Comparison of ENCODE assay signal across 27 cellular contexts in genomic region chr2:240551288-240551687, GRCh38. TPM values are rescaled to one million over a fixed set of nuclear protein-coding genes. Genes with fewer than 3 reads are reported as not detected.
A peak's percentile ranks its signal among the peaks of the same experiment; 100 is the strongest.
DNase-seq lines count a peak whose midpoint lies in the region; ATAC-seq, FAIRE-seq and TF ChIP-seq lines count a peak whose summit lies in the region.
"Had no signal": no experiment of that assay in that cellular context is flagged by ENCODE, and none has a peak within 500 bp of the region (broad histone marks: within the 10 kb centered on the region; RNA-seq: fewer than 3 reads in every experiment).

No MANE protein-coding gene starts in this region.

- 0 out of 2 replicates have a peak overlapping the region, but pooled peaks have one; percentile 13 for H3K4me2 ChIP-seq in GM12878 (ENCODE audit: control insufficient read depth, insufficient read depth)

- H3K4me3 Mint-ChIP-seq in activated CD4-positive, alpha-beta T cell treated with anti-CD3 and anti-CD28 coated beads, Interleukin-2, amount 10 ng/mL, durations not matched to agents 24 days and 14 days: no peak overlapping the region
- H3K4me3 Mint-ChIP-seq in naive B cell: peak overlapping the region in 2 of 8 donors; percentile 49 to 73
- H3K4me3 Mint-ChIP-seq: CD4-positive, alpha-beta T cell had no signal

- RAD21 ChIA-PET in GM12878 (lab: Charles Lee; ENCODE audit: unreplicated experiment): interaction anchor here (1.7 to 2.2 kb wide), 2 partner anchors 14 to 37 kb away, joined by 5 to 17 read pairs; no protein-coding TSS in a partner anchor

- POLR2A ChIA-PET in GM12878 (lab: Charles Lee) (interaction anchor here (0.8 to 1.7 kb wide), 3 partner anchors 13 to 34 kb away, joined by 3 to 7 read pairs (median 4); no protein-coding TSS in a partner anchor), GM10248 (lab: Yijun Ruan, JAX) (interaction anchor here (0.6 kb wide), 1 partner anchor 15 kb away, joined by 3 read pairs; no protein-coding TSS in a partner anchor)

- no peak for TF ChIP-seq POLR2A in GM12878 (IDR thresholded peaks at IDR 0.05; ENCODE audit: low read depth, low read length)
- no peak for TF ChIP-seq POLR2A in thyroid gland (IDR thresholded peaks at IDR 0.05)

- peak; percentile 34 for DNase-seq in activated CD4-positive, alpha-beta T cell treated with anti-CD3 and anti-CD28 coated beads, Interleukin-2, amount 10 ng/mL, durations not matched to agents 24 days and 14 days
- no peak for DNase-seq in activated CD4-positive, alpha-beta T cell treated with anti-CD3 and anti-CD28 coated beads for 48 hours
- DNase-seq in GM12878 (ENCODE audit: low read depth, low spot score): no peak
- no peak for DNase-seq in naive B cell
- DNase-seq in thyroid gland: no peak
- DNase-seq in stimulated activated CD4-positive, alpha-beta T cell treated with anti-CD3 and anti-CD28 coated beads, Interleukin-4, amount 100 ng/mL, for 24 hours: no peak
- DNase-seq in A172 (ENCODE audit: low spot score): no peak
- no peak for DNase-seq in GM10248 (ENCODE audit: extremely low spot score)
- DNase-seq: ACHN; CD4-positive, alpha-beta T cell; COR-L47; EL; GDM1; KBM-7; MG63; NCI-H1694; NCI-H2029 treated with DMSO at 0.1 percent for 48 hours; NCI-H446 treated with DMSO at 0.1 percent for 48 hours; NCI-H526; NCI-H82; NK-92 treated with Interleukin-12 subunit alpha and Interleukin-12 subunit beta, amount 100 ng/mL, for 24 hours; SHP77 had no signal

- no peak for FAIRE-seq in GM12878 (lab: Jason Lieb, UNC)
- FAIRE-seq: GM12892, GM19239 had no signal

- H3K27ac ChIP-seq in GM12878 (ENCODE audit: control insufficient read depth, insufficient read depth): peak overlapping the region; percentile 46
- peak overlapping the region in 2 of 3 donors; percentile 37 to 57 for H3K27ac ChIP-seq in thyroid gland
- H3K27ac ChIP-seq: 22Rv1, RWPE1 had no signal

- SMC1A ChIA-PET in GM12878 (lab: Charles Lee; ENCODE audit: uncharacterized antibody, unreplicated experiment): interaction anchor here (0.6 to 2.3 kb wide), 7 partner anchors 12 to 104 kb away, joined by 3 to 12 read pairs (median 3); no protein-coding TSS in a partner anchor

- H3K4me1 Mint-ChIP-seq in activated CD4-positive, alpha-beta T cell treated with anti-CD3 and anti-CD28 coated beads, Interleukin-2, amount 10 ng/mL, durations not matched to agents 24 days and 14 days: peaks cover 2% of the 10 kb centered on the region
- H3K4me1 Mint-ChIP-seq in naive B cell: peaks cover 21 to 33% (median 24%) of the 10 kb centered on the region in 3 donors

- CTCF ChIA-PET in GM12878 (lab: Yijun Ruan, JAX): interaction anchor here (1.0 to 1.9 kb wide), 4 partner anchors 9 to 37 kb away, joined by 3 to 6 read pairs (median 4); partner anchors contain the start of gene DUSP28
- CTCF ChIA-PET in GM10248 (lab: Yijun Ruan, JAX): interaction anchor here (0.9 to 3.0 kb wide), 3 partner anchors 15 to 68 kb away, joined by 3 to 15 read pairs (median 13); no protein-coding TSS in a partner anchor

- H3K9ac ChIP-seq in GM12878 (ENCODE audit: control insufficient read depth, insufficient read depth, low read length): no peak overlapping the region

- no peak overlapping the region for H3K27ac Mint-ChIP-seq in activated CD4-positive, alpha-beta T cell treated with anti-CD3 and anti-CD28 coated beads, Interleukin-2, amount 10 ng/mL, durations not matched to agents 24 days and 14 days
- peak overlapping the region; percentile 39 to 92 (median 77) for H3K27ac Mint-ChIP-seq in naive B cell
- H3K27ac Mint-ChIP-seq: CD4-positive, alpha-beta T cell had no signal

- H3K9me3 ChIP-seq in GM12878 (replicated peaks; ENCODE audit: control insufficient read depth, insufficient read depth, low read length): no peaks in the 10 kb centered on the region; the same call in 2 of the 3 replicates
- no peaks in the 10 kb centered on the region for H3K9me3 ChIP-seq in thyroid gland

- WGBS in GM12878 (ENCODE audit: insufficient coverage, insufficient replicate concordance, low lambda C conversion rate, missing lambda C conversion rate): 99% methylated on average over 4 of the region's 4 CpGs
- WGBS in thyroid gland, 2 donors: 79 to 98% methylated on average over 4 of the region's 4 CpGs

- H3K27me3 ChIP-seq in GM12878 (replicated peaks in 1 of 2; ENCODE audit: control insufficient read depth in 2 of 2, insufficient read depth in 2 of 2, low read length in 1 of 2) (no peaks in the 10 kb centered on the region), thyroid gland (no peaks in the 10 kb centered on the region)
- H3K27me3 ChIP-seq: MG63 had no signal

- no TSS peak for BruUV-seq in GM12878 (replicated peaks; lab: Mats Ljungman, UMichigan)

- H3K4me3 ChIP-seq in GM12878: no peak overlapping the region
- H3K4me3 ChIP-seq in thyroid gland (replicated peaks in 1 of 3): no peak overlapping the region
- H3K4me3 ChIP-seq: MG63 had no signal

- peaks cover 46% of the 10 kb centered on the region for H3K36me3 Mint-ChIP-seq in activated CD4-positive, alpha-beta T cell treated with anti-CD3 and anti-CD28 coated beads, Interleukin-2, amount 10 ng/mL, durations not matched to agents 24 days and 14 days (ENCODE audit: low read depth)
- H3K36me3 Mint-ChIP-seq in naive B cell: peaks cover 0 to 8% of the 10 kb centered on the region in 2 donors

- intact Hi-C loops in activated CD4-positive, alpha-beta T cell treated with anti-CD3 and anti-CD28 coated beads, Interleukin-2, amount 10 ng/mL, durations not matched to agents 24 days and 14 days (cut with micrococcal nuclease): no loop called here
- intact Hi-C loops in GM12878 (cut with micrococcal nuclease; ENCODE audit: unreplicated experiment): no loop called here
- intact Hi-C loops in thyroid gland (cut with DNase I): no loop called here

- no peaks in the 10 kb centered on the region for H3K27me3 Mint-ChIP-seq in activated CD4-positive, alpha-beta T cell treated with anti-CD3 and anti-CD28 coated beads, Interleukin-2, amount 10 ng/mL, durations not matched to agents 24 days and 14 days
- H3K27me3 Mint-ChIP-seq in naive B cell: no peaks in the 10 kb centered on the region
- H3K27me3 Mint-ChIP-seq: CD4-positive, alpha-beta T cell had no signal

- H3K9me3 Mint-ChIP-seq in activated CD4-positive, alpha-beta T cell treated with anti-CD3 and anti-CD28 coated beads, Interleukin-2, amount 10 ng/mL, durations not matched to agents 24 days and 14 days: peaks cover 7% of the 10 kb centered on the region
- no peaks in the 10 kb centered on the region for H3K9me3 Mint-ChIP-seq in naive B cell
- H3K9me3 Mint-ChIP-seq: CD4-positive, alpha-beta T cell had no signal

- ATAC-seq in GM12878 (no peak), naive B cell (ENCODE audit: low read depth in 2 of 2) (no peak)
- ATAC-seq: HCT116 had no signal

- H3K4me1 ChIP-seq in GM12878 (ENCODE audit: control insufficient read depth, insufficient read depth, low read length) (peaks cover 15% of the 10 kb centered on the region; the same call in 1 of the 2 replicates), thyroid gland (peaks cover 6 to 12% of the 10 kb centered on the region in 2 donors)

- no peaks in the 10 kb centered on the region; the same call in none of the 2 replicates for H3K79me2 ChIP-seq in GM12878 (ENCODE audit: control insufficient read depth, insufficient read depth, low read length)

- H4K20me1 ChIP-seq in GM12878 (ENCODE audit: control insufficient read depth, insufficient read depth): no peaks in the 10 kb centered on the region

- no peak for TF ChIP-seq EP300 in GM12878 (IDR thresholded peaks at IDR 0.05; ENCODE audit: borderline replicate concordance in 1 of 2, control insufficient read depth in 1 of 2, low read depth in 2 of 2, low read length in 2 of 2)

- no peak for TF ChIP-seq CTCF in GM12878 (IDR thresholded peaks at IDR 0.05 in 2 of 3, conservative IDR thresholded peaks at IDR 0.05 in 1 of 3; ENCODE audit: control insufficient read depth in 2 of 3, extremely low read depth in 1 of 3, insufficient read depth in 1 of 3, low read depth in 3 of 3, low read length in 3 of 3)
- no peak for TF ChIP-seq CTCF in thyroid gland (IDR thresholded peaks at IDR 0.05)
- TF ChIP-seq CTCF in GM10248 (IDR thresholded peaks at IDR 0.05; ENCODE audit: control extremely low read depth, extremely low read depth, low read depth, missing control alignments): no peak

- no peak for TF ChIP-seq RAD21 in GM12878 (IDR thresholded peaks at IDR 0.05; ENCODE audit: insufficient read depth, low read depth, low read length)

- H2AFZ ChIP-seq in GM12878 (ENCODE audit: control insufficient read depth, low read depth, low read length): no peak overlapping the region

- in situ Hi-C loops in GM12878 (cut with MboI): no loop called here

- H3K36me3 ChIP-seq in GM12878 (ENCODE audit: control insufficient read depth in 2 of 2, insufficient read depth in 2 of 2, low read length in 1 of 2) (peaks cover 0 to 11% of the 10 kb centered on the region in 2 experiments; a peak in 1 of 4 replicates), thyroid gland (no peaks in the 10 kb centered on the region)

RNA-seq across cellular contexts. Expression of gene ANKMY1, which starts 6.5 kb away (rescaled TPM):
- total RNA-seq in activated CD4-positive, alpha-beta T cell treated with anti-CD3 and anti-CD28 coated beads, Interleukin-2, amount 10 ng/mL, durations not matched to agents 24 days and 14 days: 24.8 and 26.7 TPM in 2 replicates
- total RNA-seq in GM12878 (2013; cell fraction: nucleolus; rRNA removed): 30.8 and 36.5 TPM in 2 replicates
- 8.4 and 11.5 TPM in 2 replicates for total RNA-seq in GM12878 (2014; rRNA removed)
- 9.6 and 10.7 TPM in 2 replicates for total RNA-seq in GM12878 (2014; rRNA removed; fragmentation: Illumina TruSeq; extraction: Trizol)
- total RNA-seq in GM12878 (2021): 15.3 and 19.6 TPM in 2 replicates
- polyA plus RNA-seq in GM12878 (2011; ENCODE audit: low read depth): 5.1 TPM
- 5.8 and 7.3 TPM in 2 replicates for polyA plus RNA-seq in GM12878 (2011; rRNA removed)
- 9.3 and 9.6 TPM in 2 replicates for polyA plus RNA-seq in GM12878 (2011; cell fraction: cytosol; rRNA removed)
- 17.5 and 21.5 TPM in 2 replicates for polyA plus RNA-seq in GM12878 (2011; cell fraction: nucleus; rRNA removed)
- polyA plus RNA-seq in GM12878 (2012): 9.4 and 9.8 TPM in 2 replicates
- 9.0 and 15.1 TPM in 2 replicates for polyA plus RNA-seq in GM12878 (2014; fragmentation: Illumina TruSeq; extraction: Trizol)
- 1 to 10 TPM; 1.1 to 2.4 TPM for polyA plus RNA-seq in GM12878 (2014; fragmentation: Nextera tagmentation; extraction: Ambion mirVana)
- polyA plus RNA-seq in GM12878 (2014; rRNA removed): 11.6 and 13.8 TPM in 2 replicates
- polyA plus RNA-seq in GM12878 (2016; fragmentation: Nextera tagmentation; extraction: Ambion mirVana): 10 to 100 TPM; 10.3 to 11.5 TPM
- polyA minus RNA-seq in GM12878 (2011; rRNA and poly(A)+ RNA removed): 12.7 and 18.9 TPM in 2 replicates
- polyA minus RNA-seq in GM12878 (2011; cell fraction: cytosol; rRNA and poly(A)+ RNA removed): 6.4 and 8.2 TPM in 2 replicates
- polyA minus RNA-seq in GM12878 (2011; cell fraction: nucleus; rRNA and poly(A)+ RNA removed): 13.8 and 23.8 TPM in 2 replicates
- polyA plus RNA-seq in naive B cell (ENCODE audit: low read depth in 6 of 6): 10 to 100 TPM in 2 of 6 donors, 1 to 10 TPM in 4; 5.8 to 21.1 (median 8.9) TPM
- 10 to 100 TPM; 17.4 to 24.7 (median 21.0) TPM for total RNA-seq in thyroid gland
- 8.0 and 8.9 TPM in 2 replicates for total RNA-seq in A172 (2014; rRNA removed; shearing (Covaris generic))

RNA-seq across cellular contexts. Expression of gene DUSP28, which starts 8.9 kb away (rescaled TPM):
- total RNA-seq in activated CD4-positive, alpha-beta T cell treated with anti-CD3 and anti-CD28 coated beads, Interleukin-2, amount 10 ng/mL, durations not matched to agents 24 days and 14 days: 6.3 and 7.9 TPM in 2 replicates
- 10.4 and 11.4 TPM in 2 replicates for total RNA-seq in GM12878 (2013; cell fraction: nucleolus; rRNA removed)
- total RNA-seq in GM12878 (2014; rRNA removed): 8.2 and 8.6 TPM in 2 replicates
- total RNA-seq in GM12878 (2014; rRNA removed; fragmentation: Illumina TruSeq; extraction: Trizol): 3.4 and 3.6 TPM in 2 replicates
- 4.8 and 5.2 TPM in 2 replicates for total RNA-seq in GM12878 (2021)
- 3.1 TPM for polyA plus RNA-seq in GM12878 (2011; ENCODE audit: low read depth)
- polyA plus RNA-seq in GM12878 (2011; rRNA removed): 9.5 and 11.0 TPM in 2 replicates
- 6.3 and 6.4 TPM in 2 replicates for polyA plus RNA-seq in GM12878 (2011; cell fraction: cytosol; rRNA removed)
- 3.7 and 5.9 TPM in 2 replicates for polyA plus RNA-seq in GM12878 (2011; cell fraction: nucleus; rRNA removed)
- polyA plus RNA-seq in GM12878 (2012): 7.7 and 8.3 TPM in 2 replicates
- polyA plus RNA-seq in GM12878 (2014; fragmentation: Illumina TruSeq; extraction: Trizol): 4.4 and 4.6 TPM in 2 replicates
- 1 to 10 TPM; 2.5 to 3.0 TPM for polyA plus RNA-seq in GM12878 (2014; fragmentation: Nextera tagmentation; extraction: Ambion mirVana)
- polyA plus RNA-seq in GM12878 (2014; rRNA removed): 6.2 and 7.6 TPM in 2 replicates
- polyA plus RNA-seq in GM12878 (2016; fragmentation: Nextera tagmentation; extraction: Ambion mirVana): 10 to 100 TPM; 11.6 to 12.5 TPM
- 7.6 and 10.9 TPM in 2 replicates for polyA minus RNA-seq in GM12878 (2011; rRNA and poly(A)+ RNA removed)
- polyA minus RNA-seq in GM12878 (2011; cell fraction: cytosol; rRNA and poly(A)+ RNA removed): 1.7 and 3.6 TPM in 2 replicates
- 6.4 and 11.9 TPM in 2 replicates for polyA minus RNA-seq in GM12878 (2011; cell fraction: nucleus; rRNA and poly(A)+ RNA removed)
- 10 to 100 TPM; 20.5 to 39.0 (median 24.7) TPM for polyA plus RNA-seq in naive B cell (ENCODE audit: low read depth in 6 of 6)
- 10 to 100 TPM in 1 of 4 donors, 1 to 10 TPM in 3; 6.6 to 12.5 (median 9.2) TPM for total RNA-seq in thyroid gland
- total RNA-seq in A172 (2014; rRNA removed; shearing (Covaris generic)): 12.3 and 12.6 TPM in 2 replicates

RNA-seq across cellular contexts. Expression of gene RNPEPL1, which starts 17.0 kb away (rescaled TPM):
- total RNA-seq in activated CD4-positive, alpha-beta T cell treated with anti-CD3 and anti-CD28 coated beads, Interleukin-2, amount 10 ng/mL, durations not matched to agents 24 days and 14 days: 59.1 and 60.7 TPM in 2 replicates
- total RNA-seq in GM12878 (2013; cell fraction: nucleolus; rRNA removed): 20.1 and 20.4 TPM in 2 replicates
- total RNA-seq in GM12878 (2014; rRNA removed) (18.1 and 21.6 TPM in 2 replicates), GM12878 (2014; rRNA removed; fragmentation: Illumina TruSeq; extraction: Trizol) (5.4 and 6.2 TPM in 2 replicates), GM12878 (2021) (49.5 and 53.5 TPM in 2 replicates), thyroid gland (10 to 100 TPM; 20.0 to 45.5 (median 37.3) TPM)
- 13.5 TPM for polyA plus RNA-seq in GM12878 (2011; ENCODE audit: low read depth)
- polyA plus RNA-seq in GM12878 (2011; rRNA removed) (2.2 and 5.4 TPM in 2 replicates), GM12878 (2014; fragmentation: Illumina TruSeq; extraction: Trizol) (1.1 and 6.7 TPM in 2 replicates), GM12878 (2014; fragmentation: Nextera tagmentation; extraction: Ambion mirVana) (1 to 10 TPM in 1 of 2 experiments, under 1 TPM in 1; 0.24 to 1.2 TPM), GM12878 (2014; rRNA removed) (32.0 and 42.9 TPM in 2 replicates), GM12878 (2016; fragmentation: Nextera tagmentation; extraction: Ambion mirVana) (1 to 10 TPM; 6.9 to 9.6 TPM), naive B cell (ENCODE audit: low read depth in 6 of 6) (10 to 100 TPM; 15.6 to 44.3 (median 28.3) TPM)
- 16.9 and 21.7 TPM in 2 replicates for polyA plus RNA-seq in GM12878 (2011; cell fraction: cytosol; rRNA removed)
- 81.1 and 82.2 TPM in 2 replicates for polyA plus RNA-seq in GM12878 (2011; cell fraction: nucleus; rRNA removed)
- 34.1 and 38.3 TPM in 2 replicates for polyA plus RNA-seq in GM12878 (2012)
- polyA minus RNA-seq in GM12878 (2011; rRNA and poly(A)+ RNA removed): 8.1 and 20.4 TPM in 2 replicates
- 23.8 and 30.4 TPM in 2 replicates for polyA minus RNA-seq in GM12878 (2011; cell fraction: cytosol; rRNA and poly(A)+ RNA removed)
- 12.5 and 29.9 TPM in 2 replicates for polyA minus RNA-seq in GM12878 (2011; cell fraction: nucleus; rRNA and poly(A)+ RNA removed)
- total RNA-seq in A172 (2014; rRNA removed; shearing (Covaris generic)): 13.5 and 19.8 TPM in 2 replicates

RNA-seq across cellular contexts. Expression of gene CAPN10, which starts 35.2 kb away (rescaled TPM):
- 48.4 and 51.9 TPM in 2 replicates for total RNA-seq in activated CD4-positive, alpha-beta T cell treated with anti-CD3 and anti-CD28 coated beads, Interleukin-2, amount 10 ng/mL, durations not matched to agents 24 days and 14 days
- total RNA-seq in GM12878 (2013; cell fraction: nucleolus; rRNA removed): 79.8 and 82.5 TPM in 2 replicates
- total RNA-seq in GM12878 (2014; rRNA removed) (26.6 and 32.9 TPM in 2 replicates), GM12878 (2014; rRNA removed; fragmentation: Illumina TruSeq; extraction: Trizol) (8.4 and 12.4 TPM in 2 replicates), GM12878 (2021) (31.5 and 40.6 TPM in 2 replicates), thyroid gland (10 to 100 TPM; 19.3 to 25.3 (median 21.7) TPM)
- 4.5 TPM for polyA plus RNA-seq in GM12878 (2011; ENCODE audit: low read depth)
- polyA plus RNA-seq in GM12878 (2011; rRNA removed) (6.0 and 10.3 TPM in 2 replicates), GM12878 (2014; fragmentation: Illumina TruSeq; extraction: Trizol) (2.4 and 7.3 TPM in 2 replicates), GM12878 (2014; fragmentation: Nextera tagmentation; extraction: Ambion mirVana) (1 to 10 TPM in 1 of 2 experiments, under 1 TPM in 1; 0.37 to 1.6 TPM), GM12878 (2014; rRNA removed) (38.2 and 46.0 TPM in 2 replicates), GM12878 (2016; fragmentation: Nextera tagmentation; extraction: Ambion mirVana) (10 to 100 TPM; 22.6 to 27.1 TPM), naive B cell (ENCODE audit: low read depth in 6 of 6) (10 to 100 TPM in 1 of 6 donors, 1 to 10 TPM in 5; 1.4 to 19.0 (median 7.5) TPM)
- polyA plus RNA-seq in GM12878 (2011; cell fraction: cytosol; rRNA removed): 9.9 and 23.2 TPM in 2 replicates
- 159 and 187 TPM in 2 replicates for polyA plus RNA-seq in GM12878 (2011; cell fraction: nucleus; rRNA removed)
- 19.0 and 21.0 TPM in 2 replicates for polyA plus RNA-seq in GM12878 (2012)
- polyA minus RNA-seq in GM12878 (2011; rRNA and poly(A)+ RNA removed): 7.5 and 13.8 TPM in 2 replicates
- polyA minus RNA-seq in GM12878 (2011; cell fraction: cytosol; rRNA and poly(A)+ RNA removed): 7.4 and 9.0 TPM in 2 replicates
- 31.7 and 59.3 TPM in 2 replicates for polyA minus RNA-seq in GM12878 (2011; cell fraction: nucleus; rRNA and poly(A)+ RNA removed)
- total RNA-seq in A172 (2014; rRNA removed; shearing (Covaris generic)): 15.4 and 22.2 TPM in 2 replicates
